Comparison of ENCODE assay signal across 9 cellular contexts in the genomic region with DNA sequence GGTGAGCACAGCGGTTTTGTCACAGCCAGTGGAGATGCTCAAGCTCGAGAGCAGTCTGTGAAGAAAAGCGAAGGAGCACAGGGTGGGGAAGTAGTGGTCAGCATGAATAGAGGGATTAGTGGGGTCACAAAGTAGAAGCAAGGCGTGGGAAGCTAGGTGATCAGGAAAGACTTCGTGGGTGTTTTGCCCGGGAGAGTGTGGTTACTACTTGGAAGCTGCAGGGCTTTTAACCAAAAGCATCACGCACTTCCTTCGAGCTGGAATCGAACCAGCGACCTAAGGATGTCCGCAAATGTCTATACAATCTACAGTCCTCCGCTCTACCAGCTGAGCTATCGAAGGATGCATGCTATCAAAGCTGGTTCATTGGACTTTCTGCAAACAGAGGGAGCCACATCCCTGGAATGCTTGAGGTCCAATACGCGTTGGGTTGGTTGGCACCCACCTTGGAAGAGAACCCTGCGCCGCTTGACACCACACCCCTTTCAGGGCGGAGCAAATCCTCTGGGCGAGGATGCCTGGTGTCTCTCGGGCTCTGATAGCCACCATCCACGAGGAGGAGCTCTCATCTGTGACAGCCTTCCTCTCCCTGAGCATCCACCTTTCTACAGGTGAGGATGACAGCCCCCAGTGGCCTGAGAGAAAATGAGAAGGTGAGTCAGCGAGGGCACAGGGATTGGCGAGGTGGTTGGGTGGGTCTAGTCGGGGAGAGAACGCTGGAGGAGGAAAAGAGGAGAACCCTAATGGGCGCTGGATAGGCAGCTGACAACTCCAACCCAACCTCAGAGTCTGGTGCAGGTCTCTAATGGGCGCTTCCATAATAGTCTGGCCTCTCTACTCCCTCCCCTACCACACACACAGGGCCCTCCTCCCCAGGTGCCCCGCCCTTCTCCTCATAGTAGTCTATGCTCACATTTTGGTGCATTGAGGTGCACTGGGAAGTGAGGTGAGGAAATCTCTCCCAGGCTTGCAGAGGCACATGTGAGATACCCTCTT. TPM values are rescaled to one million over a fixed set of nuclear protein-coding genes. Genes with fewer than 3 reads are reported as not detected.
A peak's percentile ranks its signal among the peaks of the same experiment; 100 is the strongest.
DNase-seq lines count a peak whose midpoint lies in the region; ATAC-seq and TF ChIP-seq lines count a peak whose summit lies in the region.
"Had no signal": no experiment of that assay in that cellular context is flagged by ENCODE, and none has a peak within 500 bp of the region (broad histone marks: within the 10 kb centered on the region; RNA-seq: fewer than 3 reads in every experiment).

No MANE protein-coding gene starts in this region.

- POLR2A ChIA-PET in WTC11 (lab: Charles Lee), result interaction anchor here (0.9 to 1.6 kb wide), 6 partner anchors 24 to 51 kb away, joined by 3 to 9 read pairs (median 4); a partner anchor contains a TSS

- DNase-seq in CD4-positive, CD25-positive, alpha-beta regulatory T cell, result peak in 2 of 3 donors; percentile 20 to 37
- DNase-seq in H4 (ENCODE audit: low spot score) (peak; percentile 61), WTC11 (ENCODE audit: low spot score) (peak; percentile 90), COLO668 (lab: John Stamatoyannopoulos, UW; ENCODE audit: unreplicated experiment) (no peak), NCI-H128 (lab: John Stamatoyannopoulos, UW; ENCODE audit: unreplicated experiment) (no peak), left lung (no peak)

- H3K9me3 ChIP-seq in CD4-positive, CD25-positive, alpha-beta regulatory T cell (ENCODE audit: control insufficient read depth in 2 of 2, low read length in 2 of 2), result no peaks in the 10 kb centered on the region
- no peaks in the 10 kb centered on the region for H3K9me3 ChIP-seq in left lung

- peaks cover 81% of the 10 kb centered on the region for H3K27me3 Mint-ChIP-seq in CD4-positive, CD25-positive, alpha-beta regulatory T cell
- peaks cover 63% of the 10 kb centered on the region for H3K27me3 Mint-ChIP-seq in WTC11 (ENCODE audit: low read depth)

- CTCF ChIA-PET in WTC11 (lab: Charles Lee), result interaction anchor here (0.6 to 5.9 kb wide), 29 partner anchors 8 to 436 kb away, joined by 3 to 106 read pairs (median 6); a partner anchor contains a TSS

- intact Hi-C loops in left lung (cut with DNase I), result no loop called here

- H3K4me3 ChIP-seq in CD4-positive, CD25-positive, alpha-beta regulatory T cell (ENCODE audit: low read depth, low read length), result no peak overlapping the region
- H3K4me3 ChIP-seq in iPS-11a (ENCODE audit: low read depth, low read length) (peak overlapping the region; percentile 60), left lung (no peak overlapping the region)

- H3K27ac ChIP-seq in CD4-positive, CD25-positive, alpha-beta regulatory T cell (ENCODE audit: insufficient read depth, low read length, poor library complexity, severe bottlenecking), result no peak overlapping the region
- H3K27ac ChIP-seq in left lung, result no peak overlapping the region

- peak overlapping the region in 1 of 3 donors; percentile 2 for H3K27ac Mint-ChIP-seq in CD4-positive, CD25-positive, alpha-beta regulatory T cell
- no peak overlapping the region for H3K27ac Mint-ChIP-seq in WTC11

- H3K36me3 Mint-ChIP-seq in CD4-positive, CD25-positive, alpha-beta regulatory T cell, result peaks cover 2% of the 10 kb centered on the region
- no peaks in the 10 kb centered on the region for H3K36me3 Mint-ChIP-seq in WTC11

- ATAC-seq in CD4-positive, CD25-positive, alpha-beta regulatory T cell (ENCODE audit: low read depth in 2 of 2), result peak; percentile 29 to 55
- peak; percentile 79 for ATAC-seq in WTC11
- ATAC-seq in GM21360 (IDR thresholded peaks at IDR 0.05; ENCODE audit: unreplicated experiment), result no peak
- no peak for ATAC-seq in left lung
- ATAC-seq: sciatic nerve had no signal

- H3K4me1 ChIP-seq in CD4-positive, CD25-positive, alpha-beta regulatory T cell (ENCODE audit: control insufficient read depth, insufficient read depth, low read length, poor library complexity, severe bottlenecking), result peaks cover 12% of the 10 kb centered on the region
- H3K4me1 ChIP-seq in left lung, result no peaks in the 10 kb centered on the region

- H3K36me3 ChIP-seq in CD4-positive, CD25-positive, alpha-beta regulatory T cell (ENCODE audit: control insufficient read depth, insufficient read depth, low read length), result no peaks in the 10 kb centered on the region
- H3K36me3 ChIP-seq in left lung, result no peaks in the 10 kb centered on the region

- TF ChIP-seq CTCF in WTC11 (IDR thresholded peaks at IDR 0.05) (0 out of 2 replicates have a peak, but pooled peaks have one; percentile 14), left lung (IDR thresholded peaks at IDR 0.05) (no peak)

- peaks cover 3 to 39% (median 18%) of the 10 kb centered on the region in 4 donors for H3K4me1 Mint-ChIP-seq in CD4-positive, CD25-positive, alpha-beta regulatory T cell
- peaks cover 36% of the 10 kb centered on the region for H3K4me1 Mint-ChIP-seq in WTC11

- peak overlapping the region in 1 of 4 donors; percentile 24 for H3K4me3 Mint-ChIP-seq in CD4-positive, CD25-positive, alpha-beta regulatory T cell
- peak overlapping the region; percentile 77 for H3K4me3 Mint-ChIP-seq in WTC11

- H3K9me3 Mint-ChIP-seq in CD4-positive, CD25-positive, alpha-beta regulatory T cell, result no peaks in the 10 kb centered on the region
- no peaks in the 10 kb centered on the region for H3K9me3 Mint-ChIP-seq in WTC11

- H3K27me3 ChIP-seq in CD4-positive, CD25-positive, alpha-beta regulatory T cell (ENCODE audit: control insufficient read depth, insufficient read depth, low read length), result peaks cover 41% of the 10 kb centered on the region
- peaks cover 47 to 100% of the 10 kb centered on the region in 2 donors for H3K27me3 ChIP-seq in left lung

TF ChIP-seq in WTC11, 78 proteins besides CTCF, POLR2A, EP300 and RAD21 (continues in another document):
- TF ChIP-seq, protein P1, sequence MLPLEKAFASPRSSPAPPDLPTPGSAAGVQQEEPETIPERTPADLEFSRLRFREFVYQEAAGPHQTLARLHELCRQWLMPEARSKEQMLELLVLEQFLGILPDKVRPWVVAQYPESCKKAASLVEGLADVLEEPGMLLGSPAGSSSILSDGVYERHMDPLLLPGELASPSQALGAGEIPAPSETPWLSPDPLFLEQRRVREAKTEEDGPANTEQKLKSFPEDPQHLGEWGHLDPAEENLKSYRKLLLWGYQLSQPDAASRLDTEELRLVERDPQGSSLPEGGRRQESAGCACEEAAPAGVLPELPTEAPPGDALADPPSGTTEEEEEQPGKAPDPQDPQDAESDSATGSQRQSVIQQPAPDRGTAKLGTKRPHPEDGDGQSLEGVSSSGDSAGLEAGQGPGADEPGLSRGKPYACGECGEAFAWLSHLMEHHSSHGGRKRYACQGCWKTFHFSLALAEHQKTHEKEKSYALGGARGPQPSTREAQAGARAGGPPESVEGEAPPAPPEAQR (CRISPR knock-in tag; IDR thresholded peaks at IDR 0.05), result no peak
- TF ChIP-seq ATF1 (CRISPR knock-in tag; IDR thresholded peaks at IDR 0.05) (no peak), ZNF219 (CRISPR knock-in tag; IDR thresholded peaks at IDR 0.05; ENCODE audit: borderline replicate concordance) (no peak), SMAD3 (CRISPR knock-in tag; IDR thresholded peaks at IDR 0.05; ENCODE audit: borderline replicate concordance) (no peak)
- TF ChIP-seq, protein P2, sequence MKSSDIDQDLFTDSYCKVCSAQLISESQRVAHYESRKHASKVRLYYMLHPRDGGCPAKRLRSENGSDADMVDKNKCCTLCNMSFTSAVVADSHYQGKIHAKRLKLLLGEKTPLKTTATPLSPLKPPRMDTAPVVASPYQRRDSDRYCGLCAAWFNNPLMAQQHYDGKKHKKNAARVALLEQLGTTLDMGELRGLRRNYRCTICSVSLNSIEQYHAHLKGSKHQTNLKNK (CRISPR knock-in tag; IDR thresholded peaks at IDR 0.05), result no peak
- TF ChIP-seq, protein P3, sequence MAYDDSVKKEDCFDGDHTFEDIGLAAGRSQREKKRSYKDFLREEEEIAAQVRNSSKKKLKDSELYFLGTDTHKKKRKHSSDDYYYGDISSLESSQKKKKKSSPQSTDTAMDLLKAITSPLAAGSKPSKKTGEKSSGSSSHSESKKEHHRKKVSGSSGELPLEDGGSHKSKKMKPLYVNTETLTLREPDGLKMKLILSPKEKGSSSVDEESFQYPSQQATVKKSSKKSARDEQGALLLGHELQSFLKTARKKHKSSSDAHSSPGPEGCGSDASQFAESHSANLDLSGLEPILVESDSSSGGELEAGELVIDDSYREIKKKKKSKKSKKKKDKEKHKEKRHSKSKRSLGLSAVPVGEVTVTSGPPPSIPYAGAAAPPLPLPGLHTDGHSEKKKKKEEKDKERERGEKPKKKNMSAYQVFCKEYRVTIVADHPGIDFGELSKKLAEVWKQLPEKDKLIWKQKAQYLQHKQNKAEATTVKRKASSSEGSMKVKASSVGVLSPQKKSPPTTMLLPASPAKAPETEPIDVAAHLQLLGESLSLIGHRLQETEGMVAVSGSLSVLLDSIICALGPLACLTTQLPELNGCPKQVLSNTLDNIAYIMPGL (CRISPR knock-in tag; IDR thresholded peaks at IDR 0.05), result peak; percentile 80; the same call in 1 of the 2 replicates

RNA-seq across cellular contexts. Expression of a gene that starts 16.0 kb away (rescaled TPM):
- not detected for total RNA-seq in CD4-positive, CD25-positive, alpha-beta regulatory T cell
- not detected for polyA plus RNA-seq in CD4-positive, CD25-positive, alpha-beta regulatory T cell
- not detected in 2 replicates for total RNA-seq in H4 (2014; rRNA removed; shearing (Covaris generic))
- total RNA-seq in WTC11 (2021) (not detected in 3 replicates), left lung (not detected)
- total RNA-seq: sciatic nerve had no signal

RNA-seq across cellular contexts. Expression of a gene that starts 26.8 kb away (rescaled TPM):
- 0.17 TPM for total RNA-seq in CD4-positive, CD25-positive, alpha-beta regulatory T cell
- 1 to 10 TPM in 3 of 4 donors, under 1 TPM in 1; 0.75 to 4.1 (median 2.9) TPM for polyA plus RNA-seq in CD4-positive, CD25-positive, alpha-beta regulatory T cell
- total RNA-seq in H4 (2014; rRNA removed; shearing (Covaris generic)), result 14.7 and 22.2 TPM in 2 replicates
- total RNA-seq in WTC11 (2021) (1.0 to 2.8 TPM (median 2.4 TPM) in 3 replicates), left lung (10 to 100 TPM; 17.9 to 18.5 TPM)

RNA-seq across cellular contexts. Expression of a gene that starts 31.1 kb away (rescaled TPM):
- total RNA-seq in CD4-positive, CD25-positive, alpha-beta regulatory T cell, result 0.62 TPM
- polyA plus RNA-seq in CD4-positive, CD25-positive, alpha-beta regulatory T cell, result 1 to 10 TPM in 2 of 4 donors, under 1 TPM in 2; 0.59 to 2.3 (median 1.1) TPM
- 3.9 and 9.2 TPM in 2 replicates for total RNA-seq in H4 (2014; rRNA removed; shearing (Covaris generic))
- total RNA-seq in WTC11 (2021) (4.8 to 5.2 TPM (median 4.9 TPM) in 3 replicates), left lung (10 to 100 TPM; 10.3 to 11.0 TPM)

Comparison
In these comparisons a context has a peak if more than half of its experiments do, and no peak if none do; other contexts are left out.
1. ATAC-seq: peak in CD4-positive, CD25-positive, alpha-beta regulatory T cell (2 of 2) and WTC11 (single experiment); none in GM21360 (single experiment) and left lung (single experiment).
2. DNase-seq: peak in CD4-positive, CD25-positive, alpha-beta regulatory T cell (2 of 3), H4 (single experiment) and WTC11 (single experiment); none in COLO668 (single experiment), NCI-H128 (single experiment) and left lung (0 of 2).